1 cellular context compared by ENCODE assay signal in the genomic region with DNA sequence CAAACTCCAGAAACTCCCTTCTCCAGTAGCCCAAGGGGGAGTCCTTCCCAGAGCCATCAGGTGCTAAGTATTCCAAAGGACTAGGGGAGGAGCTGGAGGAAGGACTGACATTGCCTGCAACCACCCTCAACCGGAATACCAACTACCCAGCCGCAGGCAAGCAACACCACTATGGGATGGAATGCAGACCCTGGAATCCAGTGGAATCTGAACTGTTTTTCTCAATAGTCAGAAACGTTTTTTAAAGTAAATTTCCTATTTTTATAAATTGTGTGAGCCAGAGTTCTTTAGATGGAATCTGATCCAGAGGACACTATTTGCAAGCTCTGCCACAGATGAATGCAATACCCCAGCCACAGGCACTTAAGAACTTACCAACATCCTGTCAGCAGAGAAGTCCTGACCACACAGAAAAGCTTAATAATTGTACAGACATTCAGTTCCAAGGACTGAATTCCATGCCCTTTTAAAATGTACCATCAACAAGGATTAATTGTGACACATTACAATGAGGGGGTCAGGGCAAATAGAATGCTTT.
TF ChIP-seq lines count a peak whose summit lies in the region.

No MANE protein-coding gene starts in this region.

TF ChIP-seq in H1, 55 proteins besides CTCF, POLR2A, EP300 and RAD21:
- TF ChIP-seq TEAD4 (IDR thresholded peaks at IDR 0.05; ENCODE audit: low read depth, low read length) (peak; percentile 68), SP2 (IDR thresholded peaks at IDR 0.05; ENCODE audit: low read length) (no peak)
